In genomic region chr17:82333279-82334171, GRCh38 we compare ENCODE assay signal across 8 cellular contexts. TPM values are rescaled to one million over a fixed set of nuclear protein-coding genes. Genes with fewer than 3 reads are reported as not detected.
DNase-seq lines count a peak whose midpoint lies in the region; ATAC-seq lines count a peak whose summit lies in the region.

Gene SECTM1, minus strand, starts transcription at chr17:82333766. Its CDS starts 6,526 bp downstream, at chr17:82327240.

- DNase-seq in activated naive CD4-positive, alpha-beta T cell treated with Interleukin-2 at 50 U/mL for 16 hours, result peak; percentile 20
- DNase-seq in activated naive CD4-positive, alpha-beta T cell treated with anti-CD3 and anti-CD28 coated beads, Interleukin-2, amount 50 U/mL, for 16 hours, result no peak
- no peak for DNase-seq in activated naive CD4-positive, alpha-beta T cell treated with anti-CD3 and anti-CD28 coated beads, Interleukin-2, amount 50 U/mL, for 72 hours (ENCODE audit: low spot score in 2 of 2)
- DNase-seq in hepatic stellate cell (ENCODE audit: low spot score), result peak; percentile 90
- no peak for DNase-seq in effector CD4-positive, alpha-beta T cell
- DNase-seq in NK-92 treated with Interleukin-12 subunit alpha and Interleukin-12 subunit beta, amount 100 ng/mL, for 24 hours (lab: John Stamatoyannopoulos, UW), result no peak

- peak; percentile 39 to 61 for ATAC-seq in activated naive CD4-positive, alpha-beta T cell treated with anti-CD3 and anti-CD28 coated beads, Interleukin-2, amount 50 U/mL, for 72 hours
- ATAC-seq in HG02798 (IDR thresholded peaks at IDR 0.05; ENCODE audit: poor library complexity, unreplicated experiment), result no peak

- H3K4me3 ChIP-seq in skeletal muscle tissue (ENCODE audit: low read length in 3 of 3), result peak within 1 kb of the TSS; percentile 63 to 66 (median 66)

- H3K9ac ChIP-seq in skeletal muscle tissue (ENCODE audit: low read depth in 1 of 3, low read length in 3 of 3), result peak within 1 kb of the TSS in 2 of 3 donors; percentile 60 to 65

- H3K9me3 Mint-ChIP-seq in activated naive CD4-positive, alpha-beta T cell treated with anti-CD3 and anti-CD28 coated beads, Interleukin-2, amount 50 U/mL, for 72 hours, result no peaks in the 10 kb centered on the region

- H3K36me3 Mint-ChIP-seq in activated naive CD4-positive, alpha-beta T cell treated with anti-CD3 and anti-CD28 coated beads, Interleukin-2, amount 50 U/mL, for 72 hours, result no peaks in the 10 kb centered on the region

- peaks cover 39 to 54% (median 48%) of the 10 kb centered on the region in 3 donors for H3K27me3 ChIP-seq in skeletal muscle tissue (ENCODE audit: control insufficient read depth in 3 of 3, insufficient read depth in 3 of 3, low read length in 3 of 3)

- peaks cover 21 to 38% (median 33%) of the 10 kb centered on the region in 3 donors for H3K4me1 ChIP-seq in skeletal muscle tissue (ENCODE audit: control insufficient read depth in 3 of 3, insufficient read depth in 3 of 3, low read length in 3 of 3)

- no peaks in the 10 kb centered on the region for H3K36me3 ChIP-seq in skeletal muscle tissue (ENCODE audit: control insufficient read depth in 3 of 3, insufficient read depth in 3 of 3, low read length in 3 of 3)

- peak within 1 kb of the TSS in 1 of 2 donors; percentile 22 for H3K27ac Mint-ChIP-seq in activated naive CD4-positive, alpha-beta T cell treated with anti-CD3 and anti-CD28 coated beads, Interleukin-2, amount 50 U/mL, for 72 hours

- H3K27ac ChIP-seq in skeletal muscle tissue (ENCODE audit: low read depth, low read length), result peak within 1 kb of the TSS; percentile 54

- no peaks in the 10 kb centered on the region for H3K9me3 ChIP-seq in skeletal muscle tissue (ENCODE audit: control insufficient read depth in 3 of 3, low read length in 3 of 3)

RNA-seq across cellular contexts. Expression of gene SECTM1, which starts in this region (rescaled TPM):
- total RNA-seq in activated naive CD4-positive, alpha-beta T cell treated with anti-CD3 and anti-CD28 coated beads, Interleukin-2, amount 50 U/mL, for 72 hours, result 10 to 100 TPM in 1 of 2 donors, 1 to 10 TPM in 1; 2.3 to 13.7 TPM
- 13.0 TPM for total RNA-seq in skeletal muscle tissue

Comparison
In these comparisons a context has a peak if more than half of its experiments do, and no peak if none do; other contexts are left out.
1. DNase-seq: peak in activated naive CD4-positive, alpha-beta T cell treated with Interleukin-2 at 50 U/mL for 16 hours (single experiment) and hepatic stellate cell (single experiment); none in activated naive CD4-positive, alpha-beta T cell treated with anti-CD3 and anti-CD28 coated beads, Interleukin-2, amount 50 U/mL, for 16 hours (single experiment), activated naive CD4-positive, alpha-beta T cell treated with anti-CD3 and anti-CD28 coated beads, Interleukin-2, amount 50 U/mL, for 72 hours (0 of 2), effector CD4-positive, alpha-beta T cell (single experiment) and NK-92 treated with Interleukin-12 subunit alpha and Interleukin-12 subunit beta, amount 100 ng/mL, for 24 hours (single experiment).